Comparison of ENCODE assay signal across 14 cellular contexts in genomic region chr5:83827111-83827541, GRCh38.
A peak's percentile ranks its signal among the peaks of the same experiment; 100 is the strongest.
DNase-seq lines count a peak whose midpoint lies in the region; TF ChIP-seq lines count a peak whose summit lies in the region.
"Had no signal": no experiment of that assay in that cellular context is flagged by ENCODE, and none has a peak within 500 bp of the region (broad histone marks: within the 10 kb centered on the region; RNA-seq: fewer than 3 reads in every experiment).

No MANE protein-coding gene starts in this region.

- H3K4me3 ChIP-seq in fibroblast of the aortic adventitia (ENCODE audit: low read depth, low read length) = no peak overlapping the region
- H3K4me3 ChIP-seq in coronary artery = no peak overlapping the region
- H3K4me3 ChIP-seq: colonic mucosa, esophagus squamous epithelium had no signal

- TF ChIP-seq CTCF in fibroblast of the aortic adventitia (IDR thresholded peaks at IDR 0.05; ENCODE audit: insufficient read depth, low read length) (no peak), coronary artery (IDR thresholded peaks at IDR 0.05) (no peak)

- DNase-seq in A172 (ENCODE audit: low spot score) = peak; percentile 17
- peak; percentile 20 for DNase-seq in HCEC 1CT
- peak; percentile 55 for DNase-seq in SKM-1 (lab: John Stamatoyannopoulos, UW; ENCODE audit: unreplicated experiment)
- DNase-seq in fibroblast of the aortic adventitia (ENCODE audit: low read depth) = peak; percentile 98
- DNase-seq in NCI-H2029 treated with DMSO at 0.1 percent for 48 hours (lab: John Stamatoyannopoulos, UW) = no peak
- no peak for DNase-seq in NCI-H526 (lab: John Stamatoyannopoulos, UW)
- no peak for DNase-seq in coronary artery (ENCODE audit: low spot score)
- DNase-seq in SW 1271 (lab: John Stamatoyannopoulos, UW) = no peak
- DNase-seq: activated naive CD8-positive, alpha-beta T cell treated with anti-CD3 and anti-CD28 coated beads for 36 hours; colonic mucosa; esophagus squamous epithelium; MM.1S; NCI-H2171 had no signal

- peak overlapping the region in 1 of 2 donors; percentile 53 for H3K27ac ChIP-seq in coronary artery
- H3K27ac ChIP-seq: colonic mucosa, esophagus squamous epithelium, parathyroid adenoma had no signal

Comparison
In these comparisons a context has a peak if more than half of its experiments do, and no peak if none do; other contexts are left out.
1. DNase-seq: peak in A172 (single experiment), HCEC 1CT (single experiment), SKM-1 (single experiment) and fibroblast of the aortic adventitia (single experiment); none in NCI-H2029 treated with DMSO at 0.1 percent for 48 hours (single experiment), NCI-H526 (0 of 2), coronary artery (single experiment) and SW 1271 (0 of 2).